In genomic region chr13:21616205-21616604, GRCh38 we compare ENCODE assay signal across 29 cellular contexts. TPM values are rescaled to one million over a fixed set of nuclear protein-coding genes. Genes with fewer than 3 reads are reported as not detected.
DNase-seq lines count a peak whose midpoint lies in the region; ATAC-seq and TF ChIP-seq lines count a peak whose summit lies in the region.
"Had no signal": no experiment of that assay in that cellular context is flagged by ENCODE, and none has a peak within 500 bp of the region (broad histone marks: within the 10 kb centered on the region; RNA-seq: fewer than 3 reads in every experiment).

No MANE protein-coding gene starts in this region.

- H3K27ac Mint-ChIP-seq in neural crest cell (ENCODE audit: unreplicated experiment) = peak overlapping the region; percentile 76
- H3K27ac Mint-ChIP-seq in activated CD4-positive, alpha-beta T cell treated with anti-CD3 and anti-CD28 coated beads, Interleukin-2, amount 10 ng/mL, durations not matched to agents 7 days and 5 days = no peak overlapping the region
- H3K27ac Mint-ChIP-seq: activated naive CD4-positive, alpha-beta T cell treated with anti-CD3 and anti-CD28 coated beads, Interleukin-2, amount 50 U/mL, for 24 hours; activated T-helper 1 cell treated with anti-CD3 and anti-CD28 coated beads, Interleukin-12 subunit alpha, Interleukin-12 subunit beta, Interleukin-2, Interleukin-4 antibody, amounts not matched to agents 30 ng/mL and 10 ng/mL and 1 ng/mL, durations not matched to agents 14 hours and 24 hours and 36 hours; CD4-positive, alpha-beta memory T cell; natural killer cell treated with Interleukin-12 subunit alpha and Interleukin-12 subunit beta and Interleukin-15 and Interleukin-18, amount 100 ng/mL, for 72 hours; stimulated activated naive CD8-positive, alpha-beta T cell treated with anti-CD3 and anti-CD28 coated beads, Interleukin-15, amount 100 ng/mL, for 72 hours had no signal

- no peaks in the 10 kb centered on the region for H3K36me3 Mint-ChIP-seq in neural crest cell (ENCODE audit: low read depth)
- no peaks in the 10 kb centered on the region for H3K36me3 Mint-ChIP-seq in activated CD4-positive, alpha-beta T cell treated with anti-CD3 and anti-CD28 coated beads, Interleukin-2, amount 10 ng/mL, durations not matched to agents 7 days and 5 days (ENCODE audit: low read depth)
- H3K36me3 Mint-ChIP-seq: activated naive CD4-positive, alpha-beta T cell treated with anti-CD3 and anti-CD28 coated beads, Interleukin-2, amount 50 U/mL, for 24 hours; CD4-positive, alpha-beta memory T cell; natural killer cell treated with Interleukin-12 subunit alpha and Interleukin-12 subunit beta and Interleukin-15 and Interleukin-18, amount 100 ng/mL, for 72 hours had no signal

- peaks cover 30% of the 10 kb centered on the region for H3K4me1 Mint-ChIP-seq in neural crest cell
- H3K4me1 Mint-ChIP-seq in activated CD4-positive, alpha-beta T cell treated with anti-CD3 and anti-CD28 coated beads, Interleukin-2, amount 10 ng/mL, durations not matched to agents 7 days and 5 days = peaks cover 5% of the 10 kb centered on the region
- H3K4me1 Mint-ChIP-seq: activated naive CD4-positive, alpha-beta T cell treated with anti-CD3 and anti-CD28 coated beads, Interleukin-2, amount 50 U/mL, for 24 hours; CD4-positive, alpha-beta memory T cell; stimulated activated naive CD8-positive, alpha-beta T cell treated with anti-CD3 and anti-CD28 coated beads, Interleukin-15, amount 100 ng/mL, for 72 hours had no signal

- DNase-seq in Caki2 (ENCODE audit: low read depth) (peak; percentile 6), epithelial cell of proximal tubule (ENCODE audit: low read depth) (no peak), neural crest cell (ENCODE audit: low read depth, low spot score) (no peak), NCI-H524 (lab: John Stamatoyannopoulos, UW) (no peak), NCI-H82 treated with DMSO at 0.1 percent for 48 hours (lab: John Stamatoyannopoulos, UW; ENCODE audit: unreplicated experiment) (no peak)
- no peak for DNase-seq in activated CD4-positive, alpha-beta T cell treated with anti-CD3 and anti-CD28 coated beads, Interleukin-2, amount 10 ng/mL, durations not matched to agents 7 days and 5 days
- DNase-seq: activated CD4-positive, alpha-beta T cell treated with anti-CD3 and anti-CD28 coated beads, Interleukin-2, amount 50 U/mL, for 1 hour; aorta; caudate nucleus; CD4-positive, alpha-beta memory T cell; dermis blood vessel endothelial cell; DMS153; head of caudate nucleus; left lung; NCI-H146; NCI-H510A treated with DMSO at 0.1 percent for 48 hours; sigmoid colon; stimulated activated naive CD8-positive, alpha-beta T cell treated with anti-CD3 and anti-CD28 coated beads, Interleukin-15, amount 100 ng/mL, for 72 hours; thyroid gland had no signal

- no peaks in the 10 kb centered on the region for H3K36me3 ChIP-seq in Loucy (ENCODE audit: insufficient read depth, low read length)
- H3K36me3 ChIP-seq: left lung, sigmoid colon, thyroid gland had no signal

- H3K4me3 ChIP-seq in Loucy (ENCODE audit: low read length, poor library complexity, severe bottlenecking) (peak overlapping the region; percentile 24), epithelial cell of proximal tubule (ENCODE audit: low read depth, low read length) (peak overlapping the region; percentile 36)
- H3K4me3 ChIP-seq: left lung, thyroid gland had no signal

- in situ Hi-C loops in Caki2 (cut with HindIII; ENCODE audit: low pct_unique_long_range_greater_than_20kb, low sequenced_read_pairs) = no loop called here

- H3F3A ChIP-seq in Loucy (ENCODE audit: low read depth) = no peaks in the 10 kb centered on the region

- no peaks in the 10 kb centered on the region for H4K20me1 ChIP-seq in Loucy (ENCODE audit: insufficient read depth, low read length, poor library complexity, severe bottlenecking)

- H3K9me3 Mint-ChIP-seq in neural crest cell = no peaks in the 10 kb centered on the region
- no peaks in the 10 kb centered on the region for H3K9me3 Mint-ChIP-seq in activated CD4-positive, alpha-beta T cell treated with anti-CD3 and anti-CD28 coated beads, Interleukin-2, amount 10 ng/mL, durations not matched to agents 7 days and 5 days
- H3K9me3 Mint-ChIP-seq: activated naive CD4-positive, alpha-beta T cell treated with anti-CD3 and anti-CD28 coated beads, Interleukin-2, amount 50 U/mL, for 24 hours; activated T-helper 1 cell treated with anti-CD3 and anti-CD28 coated beads, Interleukin-12 subunit alpha, Interleukin-12 subunit beta, Interleukin-2, Interleukin-4 antibody, amounts not matched to agents 30 ng/mL and 10 ng/mL and 1 ng/mL, durations not matched to agents 14 hours and 24 hours and 36 hours; CD4-positive, alpha-beta memory T cell; natural killer cell treated with Interleukin-12 subunit alpha and Interleukin-12 subunit beta and Interleukin-15 and Interleukin-18, amount 100 ng/mL, for 72 hours; stimulated activated naive CD8-positive, alpha-beta T cell treated with anti-CD3 and anti-CD28 coated beads, Interleukin-15, amount 100 ng/mL, for 72 hours had no signal

- H3K4me2 ChIP-seq in Loucy (ENCODE audit: low read depth, low read length, poor library complexity, severe bottlenecking) = peak overlapping the region; percentile 45
- H3K4me2 ChIP-seq: KMS-11 had no signal

- H2AFZ ChIP-seq in Loucy (ENCODE audit: low read length) = 0 out of 2 replicates have a peak overlapping the region, but pooled peaks have one; percentile 67
- H2AFZ ChIP-seq: parathyroid adenoma had no signal

- no peaks in the 10 kb centered on the region for H3K27me3 Mint-ChIP-seq in neural crest cell (ENCODE audit: low read depth)
- H3K27me3 Mint-ChIP-seq in activated CD4-positive, alpha-beta T cell treated with anti-CD3 and anti-CD28 coated beads, Interleukin-2, amount 10 ng/mL, durations not matched to agents 7 days and 5 days = peaks cover 20% of the 10 kb centered on the region
- H3K27me3 Mint-ChIP-seq: stimulated activated naive CD8-positive, alpha-beta T cell treated with anti-CD3 and anti-CD28 coated beads, Interleukin-15, amount 100 ng/mL, for 72 hours had no signal

- POLR2A ChIA-PET in activated CD4-positive, alpha-beta T cell treated with anti-CD3 and anti-CD28 coated beads, Interleukin-2, amount 10 ng/mL, durations not matched to agents 7 days and 5 days (lab: Charles Lee) = no interaction called here

- H3K79me2 ChIP-seq in Loucy (ENCODE audit: insufficient read depth, low read length) = no peaks in the 10 kb centered on the region
- H3K79me2 ChIP-seq: parathyroid adenoma had no signal

- ATAC-seq in GM21825 (IDR thresholded peaks at IDR 0.05; ENCODE audit: unreplicated experiment) = no peak
- ATAC-seq: natural killer cell treated with Interleukin-12 subunit alpha and Interleukin-12 subunit beta and Interleukin-15 and Interleukin-18, amount 100 ng/mL, for 72 hours; stimulated activated naive CD8-positive, alpha-beta T cell treated with anti-CD3 and anti-CD28 coated beads, Interleukin-15, amount 100 ng/mL, for 72 hours had no signal

- no peak for TF ChIP-seq CTCF in Loucy (conservative IDR thresholded peaks at IDR 0.05; ENCODE audit: low read length)
- TF ChIP-seq CTCF in epithelial cell of proximal tubule (conservative IDR thresholded peaks at IDR 0.05; ENCODE audit: low read depth, low read length) = no peak
- TF ChIP-seq CTCF in neural crest cell (conservative IDR thresholded peaks at IDR 0.05) = no peak

- no peaks in the 10 kb centered on the region for H3K27me3 ChIP-seq in Loucy (ENCODE audit: insufficient read depth, low read length, poor library complexity, severe bottlenecking)
- H3K27me3 ChIP-seq: sigmoid colon, thyroid gland had no signal

- no peaks in the 10 kb centered on the region for H3K9me3 ChIP-seq in Loucy (ENCODE audit: insufficient read depth, low read depth, low read length)
- H3K9me3 ChIP-seq: left lung, sigmoid colon, thyroid gland had no signal

- H3K4me3 Mint-ChIP-seq in neural crest cell = no peak overlapping the region
- no peak overlapping the region for H3K4me3 Mint-ChIP-seq in activated CD4-positive, alpha-beta T cell treated with anti-CD3 and anti-CD28 coated beads, Interleukin-2, amount 10 ng/mL, durations not matched to agents 7 days and 5 days
- H3K4me3 Mint-ChIP-seq: activated naive CD4-positive, alpha-beta T cell treated with anti-CD3 and anti-CD28 coated beads, Interleukin-2, amount 50 U/mL, for 24 hours; activated T-helper 1 cell treated with anti-CD3 and anti-CD28 coated beads, Interleukin-12 subunit alpha, Interleukin-12 subunit beta, Interleukin-2, Interleukin-4 antibody, amounts not matched to agents 30 ng/mL and 10 ng/mL and 1 ng/mL, durations not matched to agents 14 hours and 24 hours and 36 hours; natural killer cell treated with Interleukin-12 subunit alpha and Interleukin-12 subunit beta and Interleukin-15 and Interleukin-18, amount 100 ng/mL, for 72 hours; stimulated activated naive CD8-positive, alpha-beta T cell treated with anti-CD3 and anti-CD28 coated beads, Interleukin-15, amount 100 ng/mL, for 72 hours had no signal

- H3K9me2 ChIP-seq in Loucy (replicated peaks; ENCODE audit: low read depth, low read length) = no peaks in the 10 kb centered on the region

- peak overlapping the region; percentile 21 for H3K9ac ChIP-seq in Loucy (ENCODE audit: low read depth, low read length, poor library complexity, severe bottlenecking)
- H3K9ac ChIP-seq: KMS-11, parathyroid adenoma had no signal

- CTCF ChIA-PET in activated CD4-positive, alpha-beta T cell treated with anti-CD3 and anti-CD28 coated beads, Interleukin-2, amount 10 ng/mL, durations not matched to agents 7 days and 5 days (lab: Charles Lee) = interaction anchor here (0.6 to 1.9 kb wide), 2 partner anchors 8 to 317 kb away, joined by 3 to 5 read pairs; no protein-coding TSS in a partner anchor

- peaks cover 7% of the 10 kb centered on the region for H3K4me1 ChIP-seq in Loucy (ENCODE audit: insufficient read depth, low read length, poor library complexity, severe bottlenecking)
- H3K4me1 ChIP-seq: parathyroid adenoma, sigmoid colon had no signal

RNA-seq across cellular contexts. Expression of gene MICU2, which starts 12.2 kb away (rescaled TPM):
- total RNA-seq in Caki2 (2014; rRNA removed; shearing (Covaris generic); ENCODE audit: low replicate concordance) = 37.3 and 46.0 TPM in 2 replicates
- total RNA-seq in epithelial cell of proximal tubule = 90.9 and 141 TPM in 2 replicates
- 34.1 and 34.4 TPM in 2 replicates for total RNA-seq in neural crest cell
- 10 to 100 TPM; 32.0 to 33.9 TPM for total RNA-seq in activated CD4-positive, alpha-beta T cell treated with anti-CD3 and anti-CD28 coated beads, Interleukin-2, amount 10 ng/mL, durations not matched to agents 7 days and 5 days

RNA-seq across cellular contexts. Expression of gene FGF9, which starts 54.7 kb away (rescaled TPM):
- not detected in 2 replicates for total RNA-seq in Caki2 (2014; rRNA removed; shearing (Covaris generic); ENCODE audit: low replicate concordance)
- 0.22 and 0.75 TPM in 2 replicates for total RNA-seq in epithelial cell of proximal tubule
- total RNA-seq in neural crest cell = 3.7 and 5.0 TPM in 2 replicates
- under 1 TPM in 1 of 2 experiments, not detected in 1; 0.04 TPM for total RNA-seq in activated CD4-positive, alpha-beta T cell treated with anti-CD3 and anti-CD28 coated beads, Interleukin-2, amount 10 ng/mL, durations not matched to agents 7 days and 5 days
- total RNA-seq: endothelial cell of umbilical vein, G401, H1 had no signal
